Comparison of ENCODE assay signal across 8 cellular contexts in genomic region chr6:28816909-28817807, GRCh38.
DNase-seq lines count a peak whose midpoint lies in the region; ATAC-seq and TF ChIP-seq lines count a peak whose summit lies in the region.

No MANE protein-coding gene starts in this region.

- H3F3A ChIP-seq in GM23248 (ENCODE audit: insufficient read depth) = peaks cover 10% of the 10 kb centered on the region; the same call in 1 of the 2 replicates

- no peaks in the 10 kb centered on the region for H3K9me3 ChIP-seq in GM23248 (ENCODE audit: low read depth)

- no peaks in the 10 kb centered on the region for H3K36me3 ChIP-seq in GM23248 (ENCODE audit: low read depth)

- no peak for ATAC-seq in GM18502 (IDR thresholded peaks at IDR 0.05; ENCODE audit: poor library complexity, unreplicated experiment)

- H3K27me3 ChIP-seq in GM23248 (replicated peaks; ENCODE audit: insufficient read depth) = peaks cover 44% of the 10 kb centered on the region

- in situ Hi-C loops in GM23248 (cut with MboI) = no loop called here

- no peaks in the 10 kb centered on the region for H4K20me1 ChIP-seq in GM23248 (ENCODE audit: insufficient read depth)

- H3K36me3 Mint-ChIP-seq in type B pancreatic cell = no peaks in the 10 kb centered on the region

- no peak overlapping the region for H3K27ac ChIP-seq in GM23248

- DNase-seq in AG08395 (ENCODE audit: low spot score) (peak; percentile 36), GM23248 (peak; percentile 71), NCI-H748 treated with DMSO at 0.1 percent for 48 hours (lab: John Stamatoyannopoulos, UW) (peak; percentile 37), dedifferentiated amniotic fluid mesenchymal stem cell (ENCODE audit: extremely low spot score) (peak; percentile 63), type B pancreatic cell (ENCODE audit: extremely low spot score, unreplicated experiment) (no peak), NCI-H128 (lab: John Stamatoyannopoulos, UW; ENCODE audit: unreplicated experiment) (no peak), GOT3 (lab: John Stamatoyannopoulos, UW) (no peak)

- H3K4me1 Mint-ChIP-seq in type B pancreatic cell (ENCODE audit: unreplicated experiment) = peaks cover under 1% of the 10 kb centered on the region

- no peak overlapping the region for H3K27ac Mint-ChIP-seq in type B pancreatic cell

- no peak overlapping the region for H3K9ac ChIP-seq in GM23248

- H3K79me2 ChIP-seq in GM23248 (ENCODE audit: insufficient read depth) = no peaks in the 10 kb centered on the region

- WGBS in GM23248 (ENCODE audit: low coverage in 1 of 2, low lambda C conversion rate in 2 of 2, missing lambda C conversion rate in 2 of 2), 2 experiments = 1 to 3% methylated on average over 27 of the region's 27 CpGs

- TF ChIP-seq CTCF in type B pancreatic cell (conservative IDR thresholded peaks at IDR 0.05) = no peak

- H2AFZ ChIP-seq in GM23248 = peak overlapping the region; percentile 32; the same call in 1 of the 2 replicates

- peak overlapping the region; percentile 62 for H3K4me3 Mint-ChIP-seq in type B pancreatic cell

- no peaks in the 10 kb centered on the region for H3K9me3 Mint-ChIP-seq in type B pancreatic cell

- peaks cover 92% of the 10 kb centered on the region for H3K27me3 Mint-ChIP-seq in type B pancreatic cell

- no peaks in the 10 kb centered on the region for H3K9me2 ChIP-seq in GM23248 (ENCODE audit: insufficient read depth)

- peak overlapping the region; percentile 34 for H3K4me3 ChIP-seq in GM23248

- peak overlapping the region; percentile 13 for H3K4me2 ChIP-seq in GM23248 (ENCODE audit: unreplicated experiment)

- H3K4me1 ChIP-seq in GM23248 (ENCODE audit: insufficient read depth) = peaks cover 10% of the 10 kb centered on the region; the same call in 1 of the 2 replicates

Comparison
In these comparisons a context has a peak if more than half of its experiments do, and no peak if none do; other contexts are left out.
1. DNase-seq: peak in AG08395 (single experiment), GM23248 (single experiment), NCI-H748 treated with DMSO at 0.1 percent for 48 hours (single experiment) and dedifferentiated amniotic fluid mesenchymal stem cell (single experiment); none in type B pancreatic cell (single experiment), NCI-H128 (single experiment) and GOT3 (single experiment).